ENCODE assay signal across 8 cellular contexts in genomic region chr3:72446406-72447058, GRCh38. TPM values are rescaled to one million over a fixed set of nuclear protein-coding genes. Genes with fewer than 3 reads are reported as not detected.
DNase-seq lines count a peak whose midpoint lies in the region; ATAC-seq and TF ChIP-seq lines count a peak whose summit lies in the region.

TSS of gene RYBP (minus strand) at chr3:72446621.

- peaks cover 0 to 6% (median 0%) of the 10 kb centered on the region in 7 donors for H3K9me3 Mint-ChIP-seq in CD14-positive monocyte

- peak within 1 kb of the TSS; percentile 74 for H2BK120ac ChIP-seq in mesenchymal stem cell (ENCODE audit: low read depth, low read length)

- H3K27me3 Mint-ChIP-seq in CD14-positive monocyte (ENCODE audit: low read depth in 3 of 3) = peaks cover 4 to 9% (median 7%) of the 10 kb centered on the region in 3 donors

- H4K91ac ChIP-seq in mesenchymal stem cell (ENCODE audit: low read length) = peak within 1 kb of the TSS; percentile 57

- H3K4me2 ChIP-seq in mesenchymal stem cell (ENCODE audit: low read length, poor library complexity, severe bottlenecking) = peak within 1 kb of the TSS; percentile 88

- peak within 1 kb of the TSS; percentile 97 for H3K9ac ChIP-seq in mesenchymal stem cell (ENCODE audit: low read length)

- H3K36me3 ChIP-seq in mesenchymal stem cell (ENCODE audit: control insufficient read depth in 1 of 2, insufficient read depth in 2 of 2, low read depth in 1 of 2, low read length in 2 of 2) = no peaks in the 10 kb centered on the region

- H3K27me3 ChIP-seq in dorsolateral prefrontal cortex (no peaks in the 10 kb centered on the region), mesenchymal stem cell (ENCODE audit: control insufficient read depth in 1 of 2, insufficient read depth in 1 of 2, low read length in 2 of 2) (peaks cover 2 to 8% of the 10 kb centered on the region in 2 experiments)

- H3K27ac Mint-ChIP-seq in CD14-positive monocyte = peak within 1 kb of the TSS; percentile 85 to 99 (median 95)

- H4K8ac ChIP-seq in mesenchymal stem cell (ENCODE audit: low read length) = peak within 1 kb of the TSS; percentile 89

- H3K36me3 Mint-ChIP-seq in CD14-positive monocyte = peaks cover 24 to 38% of the 10 kb centered on the region in 2 donors

- peak within 1 kb of the TSS; percentile 91 for H3K18ac ChIP-seq in mesenchymal stem cell (ENCODE audit: low read depth in 1 of 2, low read length in 2 of 2)

- H2BK15ac ChIP-seq in mesenchymal stem cell (ENCODE audit: low read depth, poor library complexity, severe bottlenecking) = peak within 1 kb of the TSS; percentile 79

- H3K27ac ChIP-seq in dorsolateral prefrontal cortex = peak within 1 kb of the TSS; percentile 45 to 96 (median 88)
- H3K27ac ChIP-seq in mesenchymal stem cell (ENCODE audit: low read length, poor library complexity, severe bottlenecking) = peak within 1 kb of the TSS; percentile 25
- peak within 1 kb of the TSS; percentile 59 for H3K27ac ChIP-seq in temporal lobe (ENCODE audit: low read depth, low read length)

- no peak within 1 kb of the TSS for H2BK5ac ChIP-seq in mesenchymal stem cell (ENCODE audit: low read depth, low read length, poor library complexity, severe bottlenecking)

- H3K4ac ChIP-seq in mesenchymal stem cell (ENCODE audit: low read depth in 1 of 2, low read length in 2 of 2) = peak within 1 kb of the TSS in 1 of 2 experiments; percentile 59

- H3K4me3 ChIP-seq in dorsolateral prefrontal cortex = peak within 1 kb of the TSS; percentile 61 to 96 (median 87)
- H3K4me3 ChIP-seq in mesenchymal stem cell (ENCODE audit: insufficient read depth in 1 of 2, low read depth in 1 of 2, low read length in 2 of 2) = peak within 1 kb of the TSS; percentile 87 to 93

- peak within 1 kb of the TSS; percentile 6 to 89 for H2BK12ac ChIP-seq in mesenchymal stem cell (ENCODE audit: low read length in 2 of 2)

- peak within 1 kb of the TSS; percentile 93 for H2AFZ ChIP-seq in mesenchymal stem cell (ENCODE audit: low read depth, low read length)

- H2AK5ac ChIP-seq in mesenchymal stem cell (ENCODE audit: low read length, severe bottlenecking) = no peak within 1 kb of the TSS

- DNase-seq in CD14-positive monocyte (ENCODE audit: low spot score) (no peak), dorsolateral prefrontal cortex (peak in 6 of 10 donors; percentile 19 to 69 (median 53)), mesenchymal stem cell (peak; percentile 57), SKM-1 (lab: John Stamatoyannopoulos, UW; ENCODE audit: unreplicated experiment) (no peak)

- WGBS in mesenchymal stem cell = 0% methylated on average over 12 of the region's 45 CpGs

- H3K9me3 ChIP-seq in mesenchymal stem cell (ENCODE audit: control insufficient read depth, low read length) = no peaks in the 10 kb centered on the region

- peak within 1 kb of the TSS in 1 of 2 experiments; percentile 90 for H3K14ac ChIP-seq in mesenchymal stem cell (ENCODE audit: low read length in 2 of 2)

- H3K23ac ChIP-seq in mesenchymal stem cell (ENCODE audit: low read length in 2 of 2) = peak within 1 kb of the TSS in 1 of 2 experiments; percentile 46

- ATAC-seq in GM19397 (IDR thresholded peaks at IDR 0.05; ENCODE audit: unreplicated experiment) (peak; percentile 37), HG03457 (IDR thresholded peaks at IDR 0.05; ENCODE audit: unreplicated experiment) (peak; percentile 15)

- intact Hi-C loops in CD14-positive monocyte (cut with micrococcal nuclease) = loop anchor here (5.0 to 10.0 kb wide), 3 partner anchors 36 to 378 kb away; no protein-coding TSS in a partner anchor
- intact Hi-C loops in T-helper 2 cell treated with Interferon-gamma antibody and Interleukin-4, amounts not matched to agents 100 ng/mL and 5 ng/mL, for 36 hours (cut with micrococcal nuclease) = loop anchor here (1.0 to 10.0 kb wide), 10 partner anchors 20 to 724 kb away; partner anchors contain the start of genes PPP4R2 and SHQ1
- intact Hi-C loops in dorsolateral prefrontal cortex (cut with DNase I) = loop anchor here (2.0 to 10.0 kb wide), 14 partner anchors 64 to 492 kb away; no protein-coding TSS in a partner anchor

- H3K4me1 ChIP-seq in mesenchymal stem cell (ENCODE audit: control insufficient read depth, insufficient read depth, low read depth, low read length) = peaks cover 11% of the 10 kb centered on the region

- peaks cover 51% of the 10 kb centered on the region for H3K4me1 Mint-ChIP-seq in CD14-positive monocyte

- H3K79me1 ChIP-seq in mesenchymal stem cell (replicated peaks; ENCODE audit: low read length, poor library complexity, severe bottlenecking) = no peaks in the 10 kb centered on the region

- TF ChIP-seq CTCF in CD14-positive monocyte (IDR thresholded peaks at IDR 0.05) = no peak
- peak in 6 of 56 donors; percentile 1 to 27 (median 8) for TF ChIP-seq CTCF in dorsolateral prefrontal cortex (IDR thresholded peaks at IDR 0.05 in 54 of 56, conservative IDR thresholded peaks at IDR 0.05 in 2 of 56; ENCODE audit: low read depth in 1 of 56, partially characterized antibody in 56 of 56)

- peak within 1 kb of the TSS; percentile 100 for H3K4me3 Mint-ChIP-seq in CD14-positive monocyte

RNA-seq across cellular contexts. Expression of gene RYBP, which starts in this region (rescaled TPM):
- polyA plus RNA-seq in CD14-positive monocyte = 1 to 10 TPM; 1.2 to 2.2 TPM
- 17.4 and 18.3 TPM in 2 replicates for total RNA-seq in T-helper 2 cell treated with Interferon-gamma antibody and Interleukin-4, amounts not matched to agents 100 ng/mL and 5 ng/mL, for 36 hours
- 10 to 100 TPM; 14.2 to 36.0 (median 21.6) TPM for total RNA-seq in dorsolateral prefrontal cortex
- polyA plus RNA-seq in mesenchymal stem cell (2013, experiment 1 of 2) = 15.9 TPM
- 16.1 TPM for polyA plus RNA-seq in mesenchymal stem cell (2013, experiment 2 of 2)
- 24.8 TPM for total RNA-seq in temporal lobe

Comparison
In these comparisons a context has a peak if more than half of its experiments do, and no peak if none do; other contexts are left out.
1. DNase-seq: peak in dorsolateral prefrontal cortex (6 of 10) and mesenchymal stem cell (single experiment); none in CD14-positive monocyte (single experiment) and SKM-1 (single experiment).
2. H3K27ac ChIP-seq: peak in every context shown above with its lines; median percentile 88 in dorsolateral prefrontal cortex; 59 in temporal lobe; 25 in mesenchymal stem cell.